In the genomic region with DNA sequence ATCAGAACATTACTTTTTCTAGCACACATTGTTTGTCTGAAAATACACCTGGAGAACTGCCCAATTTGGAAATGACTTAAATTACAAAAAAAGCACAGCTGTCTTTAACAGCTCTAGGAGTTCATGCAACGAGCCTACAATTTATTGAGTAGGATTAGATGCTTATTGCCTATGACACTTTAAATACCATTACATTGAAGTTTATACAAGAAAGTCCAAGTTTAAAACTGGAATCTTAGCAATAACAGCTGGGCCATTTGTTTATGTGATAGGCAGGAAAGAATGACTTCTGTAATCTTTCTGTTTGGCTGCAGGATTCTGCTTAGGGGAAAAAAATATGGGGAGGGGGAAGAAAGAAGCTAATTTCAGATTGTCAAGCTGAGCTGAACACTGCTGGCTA, we compare ENCODE assay signal across 1 cellular context.
TF ChIP-seq lines count a peak whose summit lies in the region.

No MANE protein-coding gene starts in this region.

TF ChIP-seq in IMR-90, 13 proteins besides CTCF, POLR2A, EP300 and RAD21 (continued from another document):
- TF ChIP-seq ELK1 (IDR thresholded peaks at IDR 0.05; ENCODE audit: borderline replicate concordance, low read depth, low read length) (no peak), NFE2L2 (IDR thresholded peaks at IDR 0.05; ENCODE audit: low read depth, low read length) (no peak), MXI1 (IDR thresholded peaks at IDR 0.05; ENCODE audit: borderline replicate concordance, low read depth, low read length) (no peak), CEBPB (IDR thresholded peaks at IDR 0.05; ENCODE audit: low read depth, low read length) (no peak), RFX5 (IDR thresholded peaks at IDR 0.05; ENCODE audit: low read depth, low read length) (no peak)
- TF ChIP-seq, protein P1, sequence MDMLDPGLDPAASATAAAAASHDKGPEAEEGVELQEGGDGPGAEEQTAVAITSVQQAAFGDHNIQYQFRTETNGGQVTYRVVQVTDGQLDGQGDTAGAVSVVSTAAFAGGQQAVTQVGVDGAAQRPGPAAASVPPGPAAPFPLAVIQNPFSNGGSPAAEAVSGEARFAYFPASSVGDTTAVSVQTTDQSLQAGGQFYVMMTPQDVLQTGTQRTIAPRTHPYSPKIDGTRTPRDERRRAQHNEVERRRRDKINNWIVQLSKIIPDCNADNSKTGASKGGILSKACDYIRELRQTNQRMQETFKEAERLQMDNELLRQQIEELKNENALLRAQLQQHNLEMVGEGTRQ (IDR thresholded peaks at IDR 0.05; ENCODE audit: low read depth, low read length) = no peak
